Comparison of ENCODE assay signal across 8 cellular contexts in genomic region chr5:34655354-34655991, GRCh38. TPM values are rescaled to one million over a fixed set of nuclear protein-coding genes. Genes with fewer than 3 reads are reported as not detected.
DNase-seq lines count a peak whose midpoint lies in the region; ATAC-seq and TF ChIP-seq lines count a peak whose summit lies in the region.

No MANE protein-coding gene starts in this region.

- peak overlapping the region; percentile 85 for H3K4me3 Mint-ChIP-seq in WTC11

- peaks cover 0 to 56% of the 10 kb centered on the region in 2 donors for H3K27me3 ChIP-seq in left lung

- ATAC-seq in WTC11 (peak; percentile 49), left lung (peak; percentile 65), HG03342 (IDR thresholded peaks at IDR 0.05; ENCODE audit: unreplicated experiment) (no peak), GM21717 (IDR thresholded peaks at IDR 0.05; ENCODE audit: unreplicated experiment) (no peak)

- H3K4me3 ChIP-seq in left lung, result peak overlapping the region; percentile 68 to 86

- intact Hi-C loops in left lung (cut with DNase I), result no loop called here

- peaks cover 54% of the 10 kb centered on the region for H3K4me1 Mint-ChIP-seq in WTC11

- no peak for TF ChIP-seq CTCF in WTC11 (IDR thresholded peaks at IDR 0.05)
- TF ChIP-seq CTCF in left lung (IDR thresholded peaks at IDR 0.05), result no peak

- no peaks in the 10 kb centered on the region for H3K9me3 ChIP-seq in left lung

- H3K36me3 ChIP-seq in left lung, result no peaks in the 10 kb centered on the region

- H3K4me1 ChIP-seq in left lung, result peaks cover 0 to 26% of the 10 kb centered on the region in 2 donors

- peak; percentile 65 for DNase-seq in DMS53 treated with DMSO at 0.1 percent for 48 hours (lab: John Stamatoyannopoulos, UW; ENCODE audit: unreplicated experiment)
- peak; percentile 35 for DNase-seq in KBM-7
- peak; percentile 38 for DNase-seq in WTC11 (ENCODE audit: low spot score)
- DNase-seq in ecto neural progenitor cell (ENCODE audit: low spot score), result peak; percentile 59
- DNase-seq in left lung, result no peak
- peak; percentile 8 for DNase-seq in stimulated activated CD4-positive, alpha-beta T cell treated with anti-CD3 and anti-CD28 coated beads, Interleukin-4, amount 100 ng/mL, for 1 hour

- CTCF ChIA-PET in WTC11 (lab: Charles Lee), result interaction anchor here (0.6 to 1.8 kb wide), 7 partner anchors 31 to 895 kb away, joined by 3 to 6 read pairs (median 4); no protein-coding TSS in a partner anchor

- H3K27ac Mint-ChIP-seq in WTC11, result peak overlapping the region; percentile 96

- POLR2A ChIA-PET in WTC11 (lab: Charles Lee), result interaction anchor here (0.6 to 1.9 kb wide), 6 partner anchors 8 to 183 kb away, joined by 3 to 7 read pairs (median 4); partner anchors contain the start of gene TTC23L

- peak overlapping the region; percentile 92 to 95 for H3K27ac ChIP-seq in left lung

- no peaks in the 10 kb centered on the region for H3K9me3 Mint-ChIP-seq in WTC11

- in situ Hi-C loops in KBM-7 (cut with MboI; ENCODE audit: low pct_unique_long_range_greater_than_20kb, low sequenced_read_pairs), result no loop called here

- H3K27me3 Mint-ChIP-seq in WTC11 (ENCODE audit: low read depth), result no peaks in the 10 kb centered on the region

- H3K36me3 Mint-ChIP-seq in WTC11, result peaks cover 7% of the 10 kb centered on the region

TF ChIP-seq in WTC11, 78 proteins besides CTCF, POLR2A, EP300 and RAD21 (continues in another document):
- TF ChIP-seq PRRX2 (CRISPR knock-in tag; IDR thresholded peaks at IDR 0.05) (no peak), ZBTB43 (CRISPR knock-in tag; IDR thresholded peaks at IDR 0.05) (no peak), MAX (CRISPR knock-in tag; IDR thresholded peaks at IDR 0.05) (no peak), GRHL2 (CRISPR knock-in tag; IDR thresholded peaks at IDR 0.05; ENCODE audit: insufficient replicate concordance, severe bottlenecking) (no peak), JUN (CRISPR knock-in tag; IDR thresholded peaks at IDR 0.05) (no peak), E2F4 (CRISPR knock-in tag; IDR thresholded peaks at IDR 0.05; ENCODE audit: borderline replicate concordance, low read depth) (no peak), PRDM15 (CRISPR knock-in tag; IDR thresholded peaks at IDR 0.05) (no peak), NFYB (CRISPR knock-in tag; conservative IDR thresholded peaks at IDR 0.05; ENCODE audit: low read depth) (no peak), ELF4 (CRISPR knock-in tag; IDR thresholded peaks at IDR 0.05; ENCODE audit: low read depth) (no peak), ZNF512 (CRISPR knock-in tag; IDR thresholded peaks at IDR 0.05; ENCODE audit: borderline replicate concordance) (no peak), ZNF281 (CRISPR knock-in tag; IDR thresholded peaks at IDR 0.05) (no peak), ZNF423 (CRISPR knock-in tag; IDR thresholded peaks at IDR 0.05) (no peak), ZMAT4 (CRISPR knock-in tag; IDR thresholded peaks at IDR 0.05) (no peak)

RNA-seq across cellular contexts. Expression of gene RAI14, which starts 0.7 kb away (rescaled TPM):
- total RNA-seq in WTC11 (2021), result 157 to 185 TPM (median 173 TPM) in 3 replicates
- total RNA-seq in left lung, result 100 to 1,000 TPM in 1 of 2 donors, 10 to 100 TPM in 1; 75.0 to 109 TPM

Comparison
In these comparisons a context has a peak if more than half of its experiments do, and no peak if none do; other contexts are left out.
1. DNase-seq: peak in DMS53 treated with DMSO at 0.1 percent for 48 hours (single experiment), KBM-7 (single experiment), WTC11 (single experiment), ecto neural progenitor cell (single experiment) and stimulated activated CD4-positive, alpha-beta T cell treated with anti-CD3 and anti-CD28 coated beads, Interleukin-4, amount 100 ng/mL, for 1 hour (single experiment); none in left lung (0 of 2).
2. ATAC-seq: peak in WTC11 (single experiment) and left lung (single experiment); none in HG03342 (single experiment) and GM21717 (single experiment).